In the genomic region with DNA sequence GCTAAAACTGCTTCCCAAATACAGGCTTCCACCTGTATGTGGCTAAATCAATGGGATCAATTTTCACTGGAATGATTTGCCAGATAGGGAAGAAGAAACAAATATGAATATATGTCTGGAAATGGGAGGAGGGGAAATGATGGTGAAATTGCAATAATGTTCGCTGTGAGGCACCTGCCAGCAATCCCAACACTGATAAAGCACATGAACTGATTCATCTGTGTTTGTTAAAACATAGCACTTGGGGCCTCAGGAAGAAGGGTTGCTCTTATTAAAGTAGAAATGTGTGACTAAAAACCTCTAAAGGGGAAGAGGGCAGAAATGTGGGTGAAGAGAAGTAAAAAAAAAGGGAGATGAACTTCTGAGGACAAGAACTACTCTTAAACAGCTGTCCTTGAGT, we compare ENCODE assay signal across 17 cellular contexts.
A peak's percentile ranks its signal among the peaks of the same experiment; 100 is the strongest.
DNase-seq lines count a peak whose midpoint lies in the region; ATAC-seq, FAIRE-seq and TF ChIP-seq lines count a peak whose summit lies in the region.
"Had no signal": no experiment of that assay in that cellular context is flagged by ENCODE, and none has a peak within 500 bp of the region (broad histone marks: within the 10 kb centered on the region; RNA-seq: fewer than 3 reads in every experiment).

No MANE protein-coding gene starts in this region.

- no peak for ATAC-seq in stimulated activated memory B cell treated with anti-CD40 and anti-IgM and Interleukin-4, amounts not matched to agents 10 μg/mL and 1 μg/mL and 100 μg/mL, for 72 hours
- ATAC-seq in GM21825 (IDR thresholded peaks at IDR 0.05; ENCODE audit: unreplicated experiment), result no peak
- ATAC-seq in GM18870 (IDR thresholded peaks at IDR 0.05; ENCODE audit: unreplicated experiment), result no peak

- H3K36me3 Mint-ChIP-seq in activated naive CD8-positive, alpha-beta T cell, result peaks cover 38% of the 10 kb centered on the region
- peaks cover 61% of the 10 kb centered on the region for H3K36me3 Mint-ChIP-seq in activated naive CD8-positive, alpha-beta T cell treated with anti-CD3 and anti-CD28 coated beads for 36 hours
- H3K36me3 Mint-ChIP-seq in stimulated activated memory B cell treated with anti-CD40 and anti-IgM and Interleukin-4, amounts not matched to agents 10 μg/mL and 1 μg/mL and 100 μg/mL, for 72 hours, result peaks cover 72% of the 10 kb centered on the region

- H3K4me3 ChIP-seq in bronchial epithelial cell (ENCODE audit: low read depth, low read length), result no peak overlapping the region
- H3K4me3 ChIP-seq: SJSA1 had no signal

- peak; percentile 13 for FAIRE-seq in bronchial epithelial cell (lab: Jason Lieb, UNC)

- H3K9me3 Mint-ChIP-seq in activated naive CD8-positive, alpha-beta T cell (ENCODE audit: low read depth), result peaks cover 6% of the 10 kb centered on the region
- H3K9me3 Mint-ChIP-seq in activated naive CD8-positive, alpha-beta T cell treated with anti-CD3 and anti-CD28 coated beads for 36 hours, result peaks cover 16% of the 10 kb centered on the region
- peaks cover 8% of the 10 kb centered on the region for H3K9me3 Mint-ChIP-seq in stimulated activated memory B cell treated with anti-CD40 and anti-IgM and Interleukin-4, amounts not matched to agents 10 μg/mL and 1 μg/mL and 100 μg/mL, for 72 hours
- H3K9me3 Mint-ChIP-seq: H9 had no signal

- H3K27ac Mint-ChIP-seq in activated naive CD8-positive, alpha-beta T cell, result peak overlapping the region; percentile 13
- H3K27ac Mint-ChIP-seq in activated naive CD8-positive, alpha-beta T cell treated with anti-CD3 and anti-CD28 coated beads for 36 hours, result no peak overlapping the region
- H3K27ac Mint-ChIP-seq in stimulated activated memory B cell treated with anti-CD40 and anti-IgM and Interleukin-4, amounts not matched to agents 10 μg/mL and 1 μg/mL and 100 μg/mL, for 72 hours, result peak overlapping the region; percentile 12

- H3K27me3 Mint-ChIP-seq in activated naive CD8-positive, alpha-beta T cell, result no peaks in the 10 kb centered on the region
- no peaks in the 10 kb centered on the region for H3K27me3 Mint-ChIP-seq in activated naive CD8-positive, alpha-beta T cell treated with anti-CD3 and anti-CD28 coated beads for 36 hours
- no peaks in the 10 kb centered on the region for H3K27me3 Mint-ChIP-seq in stimulated activated memory B cell treated with anti-CD40 and anti-IgM and Interleukin-4, amounts not matched to agents 10 μg/mL and 1 μg/mL and 100 μg/mL, for 72 hours

- H3K4me1 Mint-ChIP-seq in activated naive CD8-positive, alpha-beta T cell (ENCODE audit: low read depth), result peaks cover 18% of the 10 kb centered on the region
- H3K4me1 Mint-ChIP-seq in activated naive CD8-positive, alpha-beta T cell treated with anti-CD3 and anti-CD28 coated beads for 36 hours, result peaks cover 21% of the 10 kb centered on the region
- no peaks in the 10 kb centered on the region for H3K4me1 Mint-ChIP-seq in stimulated activated memory B cell treated with anti-CD40 and anti-IgM and Interleukin-4, amounts not matched to agents 10 μg/mL and 1 μg/mL and 100 μg/mL, for 72 hours

- no peak for DNase-seq in activated naive CD8-positive, alpha-beta T cell treated with anti-CD3 and anti-CD28 coated beads for 36 hours
- peak; percentile 42 to 60 for DNase-seq in NOMO-1 (lab: John Stamatoyannopoulos, UW; ENCODE audit: unreplicated experiment in 2 of 2)
- no peak for DNase-seq in bronchial epithelial cell (ENCODE audit: low read depth)
- no peak for DNase-seq in GF-D8 (lab: John Stamatoyannopoulos, UW)
- DNase-seq: C1 segment of cervical spinal cord; H9; KBM-7; NCI-H1417 treated with DMSO at 0.1 percent for 48 hours; NCI-H1930; NCI-H2171; NCI-H446 treated with DMSO at 0.1 percent for 48 hours; NK-92 treated with Interleukin-12 subunit alpha and Interleukin-12 subunit beta, amount 100 ng/mL, for 24 hours had no signal

- no peak overlapping the region for H3K4me3 Mint-ChIP-seq in activated naive CD8-positive, alpha-beta T cell
- H3K4me3 Mint-ChIP-seq in activated naive CD8-positive, alpha-beta T cell treated with anti-CD3 and anti-CD28 coated beads for 36 hours, result no peak overlapping the region
- H3K4me3 Mint-ChIP-seq in stimulated activated memory B cell treated with anti-CD40 and anti-IgM and Interleukin-4, amounts not matched to agents 10 μg/mL and 1 μg/mL and 100 μg/mL, for 72 hours, result no peak overlapping the region
- H3K4me3 Mint-ChIP-seq: H9 had no signal

- H3K36me3 ChIP-seq in bronchial epithelial cell (ENCODE audit: control insufficient read depth, insufficient read depth, low read length), result no peaks in the 10 kb centered on the region

- H3K27me3 ChIP-seq in bronchial epithelial cell (ENCODE audit: control insufficient read depth, insufficient read depth, low read length), result no peaks in the 10 kb centered on the region
- H3K27me3 ChIP-seq: SJSA1 had no signal

- no peak for TF ChIP-seq CTCF in bronchial epithelial cell (IDR thresholded peaks at IDR 0.05; ENCODE audit: insufficient read depth, low read length, severe bottlenecking)

Comparison
In these comparisons a context has a peak if more than half of its experiments do, and no peak if none do; other contexts are left out.
1. DNase-seq: peak in NOMO-1 (2 of 2); none in activated naive CD8-positive, alpha-beta T cell treated with anti-CD3 and anti-CD28 coated beads for 36 hours (single experiment), bronchial epithelial cell (single experiment) and GF-D8 (single experiment).